Comparison of ENCODE assay signal across 20 cellular contexts in the genomic region with DNA sequence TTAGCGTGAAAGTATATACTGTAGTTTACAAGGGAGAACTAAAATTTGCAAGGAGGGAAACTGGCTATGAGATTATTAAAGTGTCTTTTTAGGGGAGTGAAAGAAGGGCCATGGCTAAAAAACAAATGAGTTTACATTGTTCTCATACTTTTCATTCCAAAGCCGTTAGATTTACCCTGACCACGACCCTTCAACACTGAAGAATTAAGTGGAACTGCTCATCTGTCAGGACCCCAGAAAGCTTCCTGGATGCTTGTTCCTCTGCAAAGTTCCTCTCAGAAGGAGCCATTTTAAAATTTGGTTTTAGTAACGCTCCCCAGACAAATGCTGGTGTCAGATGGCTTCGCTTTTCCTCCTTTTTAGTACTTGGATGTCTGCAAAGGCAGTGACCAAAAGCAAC.
DNase-seq lines count a peak whose midpoint lies in the region; FAIRE-seq and TF ChIP-seq lines count a peak whose summit lies in the region.
"Had no signal": no experiment of that assay in that cellular context is flagged by ENCODE, and none has a peak within 500 bp of the region (broad histone marks: within the 10 kb centered on the region; RNA-seq: fewer than 3 reads in every experiment).

No MANE protein-coding gene starts in this region.

- H3K4ac ChIP-seq in H1 (replicated peaks; ENCODE audit: insufficient read length, low read depth, low read length) = no peak overlapping the region

- no peak overlapping the region for H3K18ac ChIP-seq in H1 (ENCODE audit: extremely low read depth, low read length)

- 38% methylated on average over 5 of the region's 5 CpGs; no CpG with 5 or more reads in 1 of the 2 experiments for WGBS in H1 (ENCODE audit: extremely low coverage in 1 of 2, insufficient coverage in 1 of 2, insufficient read length in 1 of 2, insufficient replicate concordance in 2 of 2, low coverage in 1 of 2, low lambda C conversion rate in 2 of 2, missing lambda C conversion rate in 1 of 2), 2 experiments

- H3K27ac ChIP-seq in H1 (ENCODE audit: low read depth, low read length) = no peak overlapping the region
- H3K27ac ChIP-seq: ascending aorta, esophagus muscularis mucosa, Peyer's patch, uterus had no signal

- no peak for FAIRE-seq in H1 (lab: Jason Lieb, UNC)

- no peak overlapping the region for H3K9ac ChIP-seq in H1 (replicated peaks in 1 of 4; ENCODE audit: extremely low read depth in 1 of 4, low read depth in 3 of 4, low read length in 3 of 4)

- no peak overlapping the region for H4K91ac ChIP-seq in H1 (replicated peaks; ENCODE audit: insufficient read length, low read length)

- CTCF ChIA-PET in H1 (lab: Charles Lee; ENCODE audit: partially characterized antibody) = no interaction called here

- TF ChIP-seq RAD21 in H1 (IDR thresholded peaks at IDR 0.05 in 1 of 2, conservative IDR thresholded peaks at IDR 0.05 in 1 of 2; ENCODE audit: low read depth in 2 of 2, low read length in 2 of 2) = no peak

- H3K36me3 ChIP-seq in H1 (ENCODE audit: control insufficient read depth in 2 of 4, insufficient read depth in 4 of 4, low read length in 3 of 4) (no peaks in the 10 kb centered on the region), neuron (ENCODE audit: insufficient read depth, low read length) (no peaks in the 10 kb centered on the region)
- H3K36me3 ChIP-seq: ascending aorta, esophagus muscularis mucosa, Peyer's patch, uterus had no signal

- H3K27me3 ChIP-seq in H1 (replicated peaks in 1 of 4; ENCODE audit: control insufficient read depth in 3 of 4, extremely low read depth in 1 of 4, insufficient read depth in 3 of 4, low read length in 3 of 4) = no peaks in the 10 kb centered on the region
- no peaks in the 10 kb centered on the region for H3K27me3 ChIP-seq in neuron (ENCODE audit: insufficient read depth, low read length)
- H3K27me3 ChIP-seq: ascending aorta, esophagus muscularis mucosa, Peyer's patch, uterus had no signal

- H2BK12ac ChIP-seq in H1 (ENCODE audit: low read depth, low read length) = no peak overlapping the region

- H4K8ac ChIP-seq in H1 (ENCODE audit: extremely low read depth, insufficient read depth, low read length) = no peak overlapping the region

- H4K20me1 ChIP-seq in H1 (replicated peaks in 1 of 2; ENCODE audit: control insufficient read depth in 1 of 2, insufficient read depth in 2 of 2, low read length in 2 of 2) = no peaks in the 10 kb centered on the region

- H3K23ac ChIP-seq in H1 (ENCODE audit: insufficient read length) = no peak overlapping the region

- DNase-seq in Daoy (ENCODE audit: low read depth) (peak; percentile 17), NCI-H226 (peak; percentile 24), H1 (ENCODE audit: low read depth in 1 of 2, low spot score in 2 of 2) (peak in 1 of 2 experiments; percentile 33), NCI-H526 treated with DMSO at 0.1 percent for 48 hours (lab: John Stamatoyannopoulos, UW) (no peak)
- no peak for DNase-seq in effector CD4-positive, alpha-beta T cell
- no peak for DNase-seq in NK-92 treated with Interleukin-12 subunit alpha and Interleukin-12 subunit beta, amount 100 ng/mL, for 24 hours (lab: John Stamatoyannopoulos, UW)
- DNase-seq in activated effector memory CD4-positive, alpha-beta T cell treated with Interleukin-2 at 50 U/mL for 16 hours = no peak
- DNase-seq: activated B cell treated with CpG ODN at 0.5 μM for 24 hours; activated effector memory CD4-positive, alpha-beta T cell treated with anti-CD3 and anti-CD28 coated beads, Interleukin-2, amount 50 U/mL, for 16 hours; C1 segment of cervical spinal cord; dermis blood vessel endothelial cell; DMS53; left cardiac atrium; NCI-H2029 treated with DMSO at 0.1 percent for 48 hours; NCI-H69; Peyer's patch; uterus had no signal

- no peak overlapping the region for H4K5ac ChIP-seq in H1 (ENCODE audit: insufficient read length, low read depth, low read length)

- no peaks in the 10 kb centered on the region for H3K79me2 ChIP-seq in H1 (ENCODE audit: control insufficient read depth in 1 of 2, insufficient read depth in 2 of 2, low read length in 2 of 2)

- no peak overlapping the region for H3K4me3 ChIP-seq in H1 (ENCODE audit: extremely low read depth in 1 of 4, insufficient read depth in 2 of 4, low read depth in 3 of 4, low read length in 4 of 4)
- H3K4me3 ChIP-seq in neuron (ENCODE audit: low read length) = no peak overlapping the region
- H3K4me3 ChIP-seq: ascending aorta, esophagus muscularis mucosa, Peyer's patch, uterus had no signal

- H3K9me3 ChIP-seq in H1 (ENCODE audit: insufficient read depth in 2 of 2, low read depth in 1 of 2, low read length in 1 of 2) (no peaks in the 10 kb centered on the region), neuron (ENCODE audit: low read length) (no peaks in the 10 kb centered on the region)
- H3K9me3 ChIP-seq: ascending aorta, esophagus muscularis mucosa, Peyer's patch, uterus had no signal

- H2AK5ac ChIP-seq in H1 (ENCODE audit: low read depth, low read length) = no peak overlapping the region

- H3K4me1 ChIP-seq in H1 (replicated peaks in 1 of 4; ENCODE audit: control insufficient read depth in 3 of 4, insufficient read depth in 4 of 4, low read length in 3 of 4) (peaks cover 0 to 7% (median 3%) of the 10 kb centered on the region in 4 experiments; a peak in 4 of 7 replicates), neuron (ENCODE audit: insufficient read depth, low read length) (peaks cover 25% of the 10 kb centered on the region)
- H3K4me1 ChIP-seq: ascending aorta, Peyer's patch, uterus had no signal

- no peaks in the 10 kb centered on the region for H3K23me2 ChIP-seq in H1 (ENCODE audit: low read depth, low read length)

- H2BK120ac ChIP-seq in H1 (replicated peaks; ENCODE audit: low read depth, low read length) = no peak overlapping the region

- H2BK15ac ChIP-seq in H1 (ENCODE audit: low read length) = no peak overlapping the region

- TF ChIP-seq CTCF in H1 (IDR thresholded peaks at IDR 0.05; ENCODE audit: control extremely low read depth in 1 of 3, insufficient read depth in 1 of 3, low read depth in 1 of 3, low read length in 3 of 3) = no peak

- no peaks in the 10 kb centered on the region for H3K79me1 ChIP-seq in H1 (ENCODE audit: low read depth, low read length)

- H3K14ac ChIP-seq in H1 (ENCODE audit: insufficient read length) = no peak overlapping the region

- H2BK20ac ChIP-seq in H1 (ENCODE audit: low read length) = no peak overlapping the region

- TF ChIP-seq EP300 in H1 (IDR thresholded peaks at IDR 0.05; ENCODE audit: borderline replicate concordance in 1 of 2, low read depth in 2 of 2, low read length in 2 of 2) = no peak

- H2AFZ ChIP-seq in H1 (ENCODE audit: low read length) (peak overlapping the region; percentile 99), neuron (ENCODE audit: low read depth, low read length) (peak overlapping the region; percentile 84)

- no peak overlapping the region for H3K4me2 ChIP-seq in H1 (ENCODE audit: insufficient read depth in 1 of 2, low read depth in 2 of 2, low read length in 2 of 2)

- no peak overlapping the region for H2BK5ac ChIP-seq in H1 (ENCODE audit: low read depth, low read length)

- no peak overlapping the region for H3K56ac ChIP-seq in H1 (replicated peaks; ENCODE audit: insufficient read length, low read depth, low read length)

- TF ChIP-seq POLR2A in H1 (IDR thresholded peaks at IDR 0.05; ENCODE audit: control extremely low read depth in 1 of 2, low read depth in 2 of 2, low read length in 2 of 2) = no peak

- POLR2A ChIA-PET in H1 (lab: Charles Lee; ENCODE audit: partially characterized antibody) = no interaction called here

TF ChIP-seq in H1, 55 proteins besides CTCF, POLR2A, EP300 and RAD21:
- TF ChIP-seq EZH2 (IDR thresholded peaks at IDR 0.05; ENCODE audit: low read depth, low read length, severe bottlenecking) (no peak), YY1 (IDR thresholded peaks at IDR 0.05; ENCODE audit: low read depth, low read length) (0 out of 2 replicates have a peak, but pooled peaks have one; percentile 59), ASH2L (IDR thresholded peaks at IDR 0.05; ENCODE audit: low read length) (no peak)
TF ChIP-seq in H1: peak in this region for 1.

Comparison
In these comparisons a context has a peak if more than half of its experiments do, and no peak if none do; other contexts are left out.
1. DNase-seq: peak in Daoy (single experiment) and NCI-H226 (single experiment); none in effector CD4-positive, alpha-beta T cell (single experiment), NCI-H526 treated with DMSO at 0.1 percent for 48 hours (single experiment), NK-92 treated with Interleukin-12 subunit alpha and Interleukin-12 subunit beta, amount 100 ng/mL, for 24 hours (single experiment) and activated effector memory CD4-positive, alpha-beta T cell treated with Interleukin-2 at 50 U/mL for 16 hours (single experiment).